In genomic region chr2:230218411-230218810, GRCh38 we compare ENCODE assay signal across 11 cellular contexts. TPM values are rescaled to one million over a fixed set of nuclear protein-coding genes. Genes with fewer than 3 reads are reported as not detected.
DNase-seq lines count a peak whose midpoint lies in the region; ATAC-seq and TF ChIP-seq lines count a peak whose summit lies in the region.
"Had no signal": no experiment of that assay in that cellular context is flagged by ENCODE, and none has a peak within 500 bp of the region (broad histone marks: within the 10 kb centered on the region; RNA-seq: fewer than 3 reads in every experiment).

No MANE protein-coding gene starts in this region.

- H3K4me3 Mint-ChIP-seq in stimulated activated memory B cell treated with anti-CD40 and anti-IgM and Interleukin-4, amounts not matched to agents 10 μg/mL and 1 μg/mL and 100 μg/mL, for 72 hours = peak overlapping the region; percentile 82

- H3K36me3 ChIP-seq in SK-N-SH (replicated peaks in 1 of 2; ENCODE audit: control insufficient read depth in 1 of 2, insufficient read depth in 2 of 2, low read length in 1 of 2) (peaks cover 0 to 23% of the 10 kb centered on the region in 2 experiments), fibroblast of lung (ENCODE audit: control insufficient read depth, insufficient read depth, low read length) (no peaks in the 10 kb centered on the region)

- H3K9me3 Mint-ChIP-seq in stimulated activated memory B cell treated with anti-CD40 and anti-IgM and Interleukin-4, amounts not matched to agents 10 μg/mL and 1 μg/mL and 100 μg/mL, for 72 hours = no peaks in the 10 kb centered on the region

- H3K9me2 ChIP-seq in SK-N-SH = no peaks in the 10 kb centered on the region

- H3K9me3 ChIP-seq in SK-N-SH (no peaks in the 10 kb centered on the region), fibroblast of lung (ENCODE audit: control insufficient read depth, insufficient read depth, low read depth, low read length) (no peaks in the 10 kb centered on the region)

- H3K27ac ChIP-seq in SK-N-SH (ENCODE audit: low read depth in 2 of 2, low read length in 1 of 2) (no peak overlapping the region), fibroblast of lung (ENCODE audit: insufficient read depth, low read length) (no peak overlapping the region)
- H3K27ac ChIP-seq: 22Rv1 had no signal

- 36% methylated on average over 2 of the region's 2 CpGs for WGBS in SK-N-SH (ENCODE audit: low lambda C conversion rate)

- DNase-seq in SK-N-SH (no peak), SKM-1 treated with dmso at 0.1 percent for 144 hours (lab: John Stamatoyannopoulos, UW; ENCODE audit: unreplicated experiment) (peak; percentile 80), fibroblast of lung (ENCODE audit: low read depth in 2 of 2) (no peak), dedifferentiated amniotic fluid mesenchymal stem cell (ENCODE audit: extremely low spot score) (no peak), GM13976 (ENCODE audit: low spot score) (no peak)
- DNase-seq: KG1; stimulated activated CD4-positive, alpha-beta T cell treated with anti-CD3 and anti-CD28 coated beads, Interleukin-1b, Interleukin-23, amount 100 ng/mL, for 48 hours had no signal

- H4K20me1 ChIP-seq in SK-N-SH (ENCODE audit: insufficient read depth) (no peaks in the 10 kb centered on the region), fibroblast of lung (ENCODE audit: control insufficient read depth, extremely low read depth, insufficient read depth, low read length) (peaks cover 2% of the 10 kb centered on the region)

- no peak overlapping the region for H2AFZ ChIP-seq in SK-N-SH (ENCODE audit: low read depth)
- no peak overlapping the region for H2AFZ ChIP-seq in fibroblast of lung (ENCODE audit: low read length)

- POLR2A ChIA-PET in SK-N-SH (lab: Yijun Ruan, JAX) = no interaction called here

- TF ChIP-seq POLR2A in GM18505 (IDR thresholded peaks at IDR 0.05; ENCODE audit: borderline replicate concordance, extremely low read depth, insufficient read depth, insufficient read length) = no peak

- 0 out of 4 replicates have a peak overlapping the region, but pooled peaks of 1 of the 2 experiments have one; percentile 84 for H3K4me3 ChIP-seq in SK-N-SH (ENCODE audit: low read depth in 2 of 2, low read length in 1 of 2)
- H3K4me3 ChIP-seq in fibroblast of lung (replicated peaks in 1 of 4; ENCODE audit: control extremely low read depth in 1 of 4, insufficient read depth in 1 of 4, low read depth in 3 of 4, low read length in 4 of 4) = peak overlapping the region in 2 of 4 experiments; percentile 23 to 88

- no peaks in the 10 kb centered on the region; the same call in 1 of the 2 replicates for H3K79me2 ChIP-seq in SK-N-SH (ENCODE audit: insufficient read depth)
- H3K79me2 ChIP-seq in fibroblast of lung (ENCODE audit: control insufficient read depth, insufficient read depth, low read length) = no peaks in the 10 kb centered on the region

- H3F3A ChIP-seq in SK-N-SH (replicated peaks; ENCODE audit: insufficient read depth) = no peaks in the 10 kb centered on the region

- H3K4me2 ChIP-seq in SK-N-SH (peak overlapping the region; percentile 85), fibroblast of lung (ENCODE audit: extremely low read depth, insufficient read depth, low read length) (peak overlapping the region; percentile 98)

- H3K4me1 ChIP-seq in SK-N-SH (ENCODE audit: control insufficient read depth in 1 of 2, insufficient read depth in 2 of 2, low read depth in 1 of 2, low read length in 1 of 2) (no peaks in the 10 kb centered on the region; a peak in 1 of 4 replicates), fibroblast of lung (ENCODE audit: control insufficient read depth, extremely low read depth, insufficient read depth, low read length) (no peaks in the 10 kb centered on the region)

- CTCF ChIA-PET in SK-N-SH (lab: Yijun Ruan, JAX) = no interaction called here

- no peak for TF ChIP-seq RAD21 in SK-N-SH (IDR thresholded peaks at IDR 0.05; ENCODE audit: low read length)

- H3K27me3 Mint-ChIP-seq in stimulated activated memory B cell treated with anti-CD40 and anti-IgM and Interleukin-4, amounts not matched to agents 10 μg/mL and 1 μg/mL and 100 μg/mL, for 72 hours = no peaks in the 10 kb centered on the region

- H3K27me3 ChIP-seq in SK-N-SH (ENCODE audit: insufficient read depth) = no peaks in the 10 kb centered on the region
- H3K27me3 ChIP-seq in fibroblast of lung (ENCODE audit: control insufficient read depth, insufficient read depth, low read length) = no peaks in the 10 kb centered on the region

- H3K27ac Mint-ChIP-seq in stimulated activated memory B cell treated with anti-CD40 and anti-IgM and Interleukin-4, amounts not matched to agents 10 μg/mL and 1 μg/mL and 100 μg/mL, for 72 hours = peak overlapping the region; percentile 96

- ATAC-seq in SK-N-SH treated with all-trans-retinoic acid at 6 μM for 48 hours = no peak
- peak; percentile 67 for ATAC-seq in stimulated activated memory B cell treated with anti-CD40 and anti-IgM and Interleukin-4, amounts not matched to agents 10 μg/mL and 1 μg/mL and 100 μg/mL, for 72 hours
- no peak for ATAC-seq in GM18505 (IDR thresholded peaks at IDR 0.05; ENCODE audit: unreplicated experiment)

- H3K9ac ChIP-seq in SK-N-SH = no peak overlapping the region
- H3K9ac ChIP-seq in fibroblast of lung (ENCODE audit: insufficient read depth, low read length) = no peak overlapping the region

- peaks cover 81% of the 10 kb centered on the region for H3K4me1 Mint-ChIP-seq in stimulated activated memory B cell treated with anti-CD40 and anti-IgM and Interleukin-4, amounts not matched to agents 10 μg/mL and 1 μg/mL and 100 μg/mL, for 72 hours

- in situ Hi-C loops in GM13976 (cut with MboI; ENCODE audit: low sequenced_read_pairs, unreplicated experiment) = no loop called here

- no peak for TF ChIP-seq CTCF in SK-N-SH (IDR thresholded peaks at IDR 0.05)
- no peak for TF ChIP-seq CTCF in fibroblast of lung (conservative IDR thresholded peaks at IDR 0.05 in 1 of 2, IDR thresholded peaks at IDR 0.05 in 1 of 2; ENCODE audit: low read depth in 1 of 2, low read length in 2 of 2)
- no peak for TF ChIP-seq CTCF in GM13976 (IDR thresholded peaks at IDR 0.05; ENCODE audit: borderline replicate concordance, control extremely low read depth, extremely low read depth, insufficient read depth, missing control alignments)

- TF ChIP-seq EP300 in SK-N-SH (IDR thresholded peaks at IDR 0.05; ENCODE audit: borderline replicate concordance in 1 of 2, low read depth in 1 of 2, low read length in 1 of 2) = no peak

- peaks cover 33% of the 10 kb centered on the region for H3K36me3 Mint-ChIP-seq in stimulated activated memory B cell treated with anti-CD40 and anti-IgM and Interleukin-4, amounts not matched to agents 10 μg/mL and 1 μg/mL and 100 μg/mL, for 72 hours

TF ChIP-seq in SK-N-SH, 30 proteins besides CTCF, POLR2A, EP300 and RAD21 (continues in another document):
- TF ChIP-seq GATA2 (CRISPR knock-in tag; IDR thresholded peaks at IDR 0.05) (no peak), FOXJ3 (CRISPR knock-in tag; IDR thresholded peaks at IDR 0.05) (no peak), CHD2 (IDR thresholded peaks at IDR 0.05; ENCODE audit: low read length, partially characterized antibody) (no peak), SMC3 (IDR thresholded peaks at IDR 0.05; ENCODE audit: low read depth, low read length) (no peak), EZH2phosphoT487 (IDR thresholded peaks at IDR 0.05; ENCODE audit: borderline replicate concordance, low read depth) (no peak), IRF3 (IDR thresholded peaks at IDR 0.05; ENCODE audit: low read depth, low read length) (no peak), RFX5 (IDR thresholded peaks at IDR 0.05; ENCODE audit: low read length) (no peak), YY1 (IDR thresholded peaks at IDR 0.05; ENCODE audit: low read depth) (no peak)

TF ChIP-seq in SK-N-SH treated with all-trans-retinoic acid at 6 μM for 48 hours, 23 proteins besides CTCF, POLR2A, EP300 and RAD21 (continues in another document):
- TF ChIP-seq ZC3H10 (CRISPR knock-in tag; IDR thresholded peaks at IDR 0.05) (no peak), ZFP30 (CRISPR knock-in tag; IDR thresholded peaks at IDR 0.05) (no peak), POU6F1 (CRISPR knock-in tag; IDR thresholded peaks at IDR 0.05; ENCODE audit: borderline replicate concordance, low read depth) (no peak), PPARA (CRISPR knock-in tag; IDR thresholded peaks at IDR 0.05; ENCODE audit: borderline replicate concordance) (no peak), GLIS3 (CRISPR knock-in tag; IDR thresholded peaks at IDR 0.05) (no peak), ARNTL (CRISPR knock-in tag; IDR thresholded peaks at IDR 0.05; ENCODE audit: borderline replicate concordance, low read depth) (no peak), ISL1 (CRISPR knock-in tag; IDR thresholded peaks at IDR 0.05) (no peak)

RNA-seq across cellular contexts. Expression of gene SP110, which starts 1.4 kb away (rescaled TPM):
- polyA plus RNA-seq in SK-N-SH (2012; rRNA removed) = 7.0 and 10.4 TPM in 2 replicates
- polyA plus RNA-seq in SK-N-SH (2012; cell fraction: cytosol; rRNA removed) = 8.5 and 10.9 TPM in 2 replicates
- polyA plus RNA-seq in SK-N-SH (2012; cell fraction: nucleus; rRNA removed) = 13.7 and 16.0 TPM in 2 replicates
- 7.2 and 9.2 TPM in 2 replicates for total RNA-seq in fibroblast of lung
- 12.7 and 15.9 TPM in 2 replicates for polyA plus RNA-seq in fibroblast of lung
- polyA plus RNA-seq in fibroblast of lung (2012) = 14.4 and 17.5 TPM in 2 replicates
- 14.0 and 20.1 TPM in 2 replicates for polyA minus RNA-seq in fibroblast of lung (ENCODE audit: low replicate concordance)

RNA-seq across cellular contexts. Expression of gene SP140, which starts 7.1 kb away (rescaled TPM):
- 0.71 and 0.75 TPM in 2 replicates for polyA plus RNA-seq in SK-N-SH (2012; rRNA removed)
- 0.30 and 0.57 TPM in 2 replicates for polyA plus RNA-seq in SK-N-SH (2012; cell fraction: cytosol; rRNA removed)
- 1.9 and 3.0 TPM in 2 replicates for polyA plus RNA-seq in SK-N-SH (2012; cell fraction: nucleus; rRNA removed)
- total RNA-seq in fibroblast of lung = 0.26 and 0.33 TPM in 2 replicates
- 0.17 and 0.60 TPM in 2 replicates for polyA plus RNA-seq in fibroblast of lung
- polyA plus RNA-seq in fibroblast of lung (2012) = 0.34 and 0.52 TPM in 2 replicates
- not detected in 2 replicates for polyA minus RNA-seq in fibroblast of lung (ENCODE audit: low replicate concordance)
